14 cellular contexts compared by ENCODE assay signal in genomic region chr1:10065344-10065685, GRCh38. TPM values are rescaled to one million over a fixed set of nuclear protein-coding genes. Genes with fewer than 3 reads are reported as not detected.
DNase-seq lines count a peak whose midpoint lies in the region; ATAC-seq and TF ChIP-seq lines count a peak whose summit lies in the region.
"Had no signal": no experiment of that assay in that cellular context is flagged by ENCODE, and none has a peak within 500 bp of the region (broad histone marks: within the 10 kb centered on the region; RNA-seq: fewer than 3 reads in every experiment).

No MANE protein-coding gene starts in this region.

- POLR2A ChIA-PET in AG04450 (lab: Yijun Ruan, JAX) = no interaction called here

- ATAC-seq in gastroesophageal sphincter = no peak
- ATAC-seq: activated CD8-positive, alpha-beta T cell treated with anti-CD3 and anti-CD28 coated beads for 36 hours had no signal

- no peak overlapping the region for H2BK5ac ChIP-seq in mesendoderm (ENCODE audit: low read length)

- H3K4me3 ChIP-seq in AG04450 (ENCODE audit: low read depth, low read length) = no peak overlapping the region; the same call in 1 of the 2 replicates
- no peak overlapping the region for H3K4me3 ChIP-seq in Peyer's patch
- H3K4me3 ChIP-seq in esophagus muscularis mucosa = no peak overlapping the region
- H3K4me3 ChIP-seq in mesendoderm (ENCODE audit: low read length) = no peak overlapping the region
- no peak overlapping the region for H3K4me3 ChIP-seq in gastroesophageal sphincter
- no peak overlapping the region for H3K4me3 ChIP-seq in ovary
- H3K4me3 ChIP-seq: transverse colon had no signal

- TF ChIP-seq CTCF in AG04450 (IDR thresholded peaks at IDR 0.05; ENCODE audit: low read depth, low read length) (no peak), Peyer's patch (IDR thresholded peaks at IDR 0.05) (no peak), esophagus muscularis mucosa (IDR thresholded peaks at IDR 0.05) (no peak), gastroesophageal sphincter (IDR thresholded peaks at IDR 0.05) (no peak), ovary (IDR thresholded peaks at IDR 0.05) (no peak)

- H3K23ac ChIP-seq in mesendoderm (ENCODE audit: low read length) = no peak overlapping the region

- H4K5ac ChIP-seq in mesendoderm (ENCODE audit: low read length) = no peak overlapping the region

- no peak overlapping the region for H3K56ac ChIP-seq in mesendoderm (ENCODE audit: low read length)

- no peak overlapping the region for H3K4ac ChIP-seq in mesendoderm (ENCODE audit: low read depth, low read length)

- H2BK120ac ChIP-seq in mesendoderm (ENCODE audit: low read depth, low read length) = no peak overlapping the region

- CTCF ChIA-PET in AG04450 (lab: Charles Lee) = no interaction called here

- H3K27ac ChIP-seq in AG04450 (ENCODE audit: low read depth, low read length) (peak overlapping the region; percentile 61), Peyer's patch (peak overlapping the region in 2 of 4 donors; percentile 15 to 55), esophagus muscularis mucosa (replicated peaks in 1 of 4) (peak overlapping the region; percentile 5 to 87 (median 24)), mesendoderm (ENCODE audit: low read depth, low read length) (no peak overlapping the region), gastroesophageal sphincter (peak overlapping the region in 2 of 4 donors; percentile 85 to 87), ovary (no peak overlapping the region)

- no peak for TF ChIP-seq EP300 in esophagus muscularis mucosa (IDR thresholded peaks at IDR 0.05)
- no peak for TF ChIP-seq EP300 in gastroesophageal sphincter (IDR thresholded peaks at IDR 0.05)
- no peak for TF ChIP-seq EP300 in ovary (IDR thresholded peaks at IDR 0.05)

- H3K4me1 ChIP-seq in Peyer's patch = peaks cover 0 to 28% (median 0%) of the 10 kb centered on the region in 4 donors
- H3K4me1 ChIP-seq in esophagus muscularis mucosa = peaks cover 38 to 71% (median 67%) of the 10 kb centered on the region in 4 donors
- no peaks in the 10 kb centered on the region for H3K4me1 ChIP-seq in mesendoderm (ENCODE audit: control insufficient read depth, low read depth, low read length)
- peaks cover 0 to 67% (median 18%) of the 10 kb centered on the region in 3 donors for H3K4me1 ChIP-seq in gastroesophageal sphincter
- peaks cover 12% of the 10 kb centered on the region for H3K4me1 ChIP-seq in ovary (ENCODE audit: insufficient read depth)

- TF ChIP-seq POLR2A in Peyer's patch (IDR thresholded peaks at IDR 0.05) (no peak), esophagus muscularis mucosa (IDR thresholded peaks at IDR 0.05; ENCODE audit: low read depth) (no peak), gastroesophageal sphincter (IDR thresholded peaks at IDR 0.05) (no peak), ovary (IDR thresholded peaks at IDR 0.05) (no peak)

- H3K79me2 ChIP-seq in mesendoderm (ENCODE audit: control insufficient read depth, insufficient read depth, low read length) = peaks cover 8% of the 10 kb centered on the region

- H2AK5ac ChIP-seq in mesendoderm (ENCODE audit: low read length) = no peak overlapping the region

- no peaks in the 10 kb centered on the region for H3K27me3 ChIP-seq in AG04450 (ENCODE audit: control insufficient read depth, insufficient read depth, low read length)
- H3K27me3 ChIP-seq in Peyer's patch = no peaks in the 10 kb centered on the region
- H3K27me3 ChIP-seq in esophagus muscularis mucosa = no peaks in the 10 kb centered on the region
- H3K27me3 ChIP-seq in mesendoderm (ENCODE audit: insufficient read depth, low read length, poor library complexity) = no peaks in the 10 kb centered on the region
- no peaks in the 10 kb centered on the region for H3K27me3 ChIP-seq in gastroesophageal sphincter
- H3K27me3 ChIP-seq in ovary = no peaks in the 10 kb centered on the region
- H3K27me3 ChIP-seq: transverse colon had no signal

- peaks cover 5% of the 10 kb centered on the region for H3K79me1 ChIP-seq in mesendoderm (ENCODE audit: low read length)

- no peak overlapping the region for H4K8ac ChIP-seq in mesendoderm (ENCODE audit: low read depth, low read length)

- intact Hi-C loops in esophagus muscularis mucosa (cut with DNase I) (loop anchor here (10.0 kb wide), 1 partner anchor 59 kb away; no protein-coding TSS in a partner anchor), ovary (cut with DNase I) (no loop called here)

- WGBS in esophagus muscularis mucosa = 66% methylated on average over 7 of the region's 7 CpGs
- WGBS in mesendoderm (ENCODE audit: extremely low coverage, insufficient coverage, low lambda C conversion rate) = no CpG with 5 or more reads among the region's 7 CpGs
- WGBS in gastroesophageal sphincter (ENCODE audit: low coverage in 1 of 2), 2 donors = 76 to 92% methylated on average over 2 to 7 of the region's 7 CpGs
- 67 to 77% (median 74%) methylated on average over 7 of the region's 7 CpGs for WGBS in ovary, 3 donors

- no peaks in the 10 kb centered on the region for H3K36me3 ChIP-seq in Peyer's patch
- H3K36me3 ChIP-seq in esophagus muscularis mucosa = no peaks in the 10 kb centered on the region
- H3K36me3 ChIP-seq in mesendoderm (ENCODE audit: control insufficient read depth, insufficient read depth, low read length) = no peaks in the 10 kb centered on the region
- H3K36me3 ChIP-seq in gastroesophageal sphincter = no peaks in the 10 kb centered on the region
- no peaks in the 10 kb centered on the region for H3K36me3 ChIP-seq in ovary
- H3K36me3 ChIP-seq: transverse colon had no signal

- no peak overlapping the region for H3K18ac ChIP-seq in mesendoderm (ENCODE audit: low read length)

- DNase-seq in AG04450 (ENCODE audit: low read depth, low spot score) (no peak), Peyer's patch (peak in 2 of 3 donors; percentile 63 to 73), esophagus muscularis mucosa (ENCODE audit: extremely low spot score) (no peak), mesendoderm (peak; percentile 43), T-helper 9 cell (no peak), ovary (no peak)
- DNase-seq in stimulated activated CD4-positive, alpha-beta T cell treated with anti-CD3 and anti-CD28 coated beads, Interleukin-4, amount 100 ng/mL, for 1 hour = no peak
- DNase-seq: ACHN; activated CD8-positive, alpha-beta T cell treated with anti-CD3 and anti-CD28 coated beads for 36 hours; naive B cell; NCI-H187; SHP77 treated with DMSO at 0.1 percent for 48 hours; transverse colon had no signal

- no peak overlapping the region for H2BK15ac ChIP-seq in mesendoderm (replicated peaks; ENCODE audit: low read depth)

- H3K4me2 ChIP-seq in mesendoderm (ENCODE audit: low read length) = no peak overlapping the region

- H3K9ac ChIP-seq in mesendoderm (ENCODE audit: low read length) = no peak overlapping the region

- H3K9me3 ChIP-seq in AG04450 (ENCODE audit: control insufficient read depth, insufficient read depth, low read length) (no peaks in the 10 kb centered on the region), Peyer's patch (no peaks in the 10 kb centered on the region), esophagus muscularis mucosa (no peaks in the 10 kb centered on the region), gastroesophageal sphincter (no peaks in the 10 kb centered on the region), ovary (no peaks in the 10 kb centered on the region)
- H3K9me3 ChIP-seq: transverse colon had no signal

RNA-seq across cellular contexts. Expression of gene UBE4B, which starts 32.6 kb away (rescaled TPM):
- polyA plus RNA-seq in AG04450 (2011; rRNA removed) (28.1 and 31.1 TPM in 2 replicates), ovary (10 to 100 TPM; 26.3 to 39.5 TPM)
- polyA minus RNA-seq in AG04450 (2011; rRNA and poly(A)+ RNA removed) = 42.3 and 47.0 TPM in 2 replicates
- total RNA-seq in Peyer's patch (100 to 1,000 TPM in 1 of 4 donors, 10 to 100 TPM in 3; 40.3 to 102 (median 67.8) TPM), esophagus muscularis mucosa (100 to 1,000 TPM in 2 of 4 donors, 10 to 100 TPM in 2; 58.6 to 110 (median 85.5) TPM), gastroesophageal sphincter (100 to 1,000 TPM in 1 of 4 donors, 10 to 100 TPM in 3; 56.9 to 120 (median 83.2) TPM), ovary (10 to 100 TPM; 31.3 to 46.9 (median 38.9) TPM)
- 46.7 TPM for polyA plus RNA-seq in mesendoderm (2013, experiment 1 of 2)
- 48.0 TPM for polyA plus RNA-seq in mesendoderm (2013, experiment 2 of 2)

Comparison
In these comparisons a context has a peak if more than half of its experiments do, and no peak if none do; other contexts are left out.
1. DNase-seq: peak in Peyer's patch (2 of 3) and mesendoderm (single experiment); none in AG04450 (single experiment), esophagus muscularis mucosa (single experiment), stimulated activated CD4-positive, alpha-beta T cell treated with anti-CD3 and anti-CD28 coated beads, Interleukin-4, amount 100 ng/mL, for 1 hour (single experiment), T-helper 9 cell (single experiment) and ovary (0 of 5).
2. H3K27ac ChIP-seq: peak in AG04450 (single experiment) and esophagus muscularis mucosa (4 of 4); none in mesendoderm (single experiment) and ovary (0 of 2).